Comparison of ENCODE assay signal across 1 cellular context in the genomic region with DNA sequence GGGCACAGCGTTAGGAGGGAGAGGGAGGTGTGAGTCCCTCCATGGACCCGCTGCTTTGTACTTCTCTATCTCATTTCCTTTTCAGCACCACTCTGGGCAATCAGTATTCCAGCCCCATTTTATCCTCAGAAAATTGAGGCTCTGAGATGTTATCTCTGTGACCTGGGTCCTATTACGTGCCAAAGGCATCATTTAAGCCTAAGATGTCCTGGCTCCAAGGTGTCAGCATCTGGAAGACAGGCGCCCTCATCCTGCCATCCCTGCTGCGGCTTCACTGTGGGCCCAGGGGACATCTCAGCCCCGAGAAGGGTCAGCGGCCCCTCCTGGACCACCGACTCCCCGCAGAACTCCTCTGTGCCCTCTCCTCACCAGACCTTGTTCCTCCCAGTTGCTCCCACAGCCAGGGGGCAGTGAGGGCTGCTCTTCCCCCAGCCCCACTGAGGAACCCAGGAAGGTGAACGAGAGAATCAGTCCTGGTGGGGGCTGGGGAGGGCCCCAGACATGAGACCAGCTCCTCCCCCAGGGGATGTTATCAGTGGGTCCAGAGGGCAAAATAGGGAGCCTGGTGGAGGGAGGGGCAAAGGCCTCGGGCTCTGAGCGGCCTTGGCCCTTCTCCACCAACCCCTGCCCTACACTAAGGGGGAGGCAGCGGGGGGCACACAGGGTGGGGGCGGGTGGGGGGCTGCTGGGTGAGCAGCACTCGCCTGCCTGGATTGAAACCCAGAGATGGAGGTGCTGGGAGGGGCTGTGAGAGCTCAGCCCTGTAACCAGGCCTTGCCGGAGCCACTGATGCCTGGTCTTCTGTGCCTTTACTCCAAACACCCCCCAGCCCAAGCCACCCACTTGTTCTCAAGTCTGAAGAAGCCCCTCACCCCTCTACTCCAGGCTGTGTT.
TF ChIP-seq lines count a peak whose summit lies in the region.

No MANE protein-coding gene starts in this region.

TF ChIP-seq in HepG2, 621 proteins besides CTCF, POLR2A, EP300 and RAD21 (continued from another document and continues in another):
- TF ChIP-seq, protein P1, sequence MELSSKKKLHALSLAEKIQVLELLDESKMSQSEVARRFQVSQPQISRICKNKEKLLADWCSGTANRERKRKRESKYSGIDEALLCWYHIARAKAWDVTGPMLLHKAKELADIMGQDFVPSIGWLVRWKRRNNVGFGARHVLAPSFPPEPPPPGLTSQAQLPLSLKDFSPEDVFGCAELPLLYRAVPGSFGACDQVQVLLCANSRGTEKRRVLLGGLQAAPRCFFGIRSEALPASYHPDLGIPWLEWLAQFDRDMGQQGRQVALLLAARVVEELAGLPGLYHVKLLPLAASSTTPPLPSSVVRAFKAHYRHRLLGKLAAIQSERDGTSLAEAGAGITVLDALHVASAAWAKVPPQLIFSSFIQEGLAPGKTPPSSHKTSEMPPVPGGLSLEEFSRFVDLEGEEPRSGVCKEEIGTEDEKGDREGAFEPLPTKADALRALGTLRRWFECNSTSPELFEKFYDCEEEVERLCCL (CRISPR knock-in tag; IDR thresholded peaks at IDR 0.05; ENCODE audit: borderline replicate concordance), result no peak
- TF ChIP-seq YY1 (IDR thresholded peaks at IDR 0.05; ENCODE audit: insufficient read depth, insufficient replicate concordance, low read depth, low read length) (peak; percentile 52), ZNF430 (CRISPR knock-in tag; IDR thresholded peaks at IDR 0.05) (peak; percentile 82), HOXA3 (CRISPR knock-in tag; IDR thresholded peaks at IDR 0.05) (peak; percentile 45; the same call in 1 of the 2 replicates), NFATC3 (CRISPR knock-in tag; IDR thresholded peaks at IDR 0.05) (no peak), ZEB1 (IDR thresholded peaks at IDR 0.05; ENCODE audit: insufficient replicate concordance, low read depth) (no peak), ZNF331 (CRISPR knock-in tag; IDR thresholded peaks at IDR 0.05) (0 out of 2 replicates have a peak, but pooled peaks have one; percentile 62), KLF9 (CRISPR knock-in tag; IDR thresholded peaks at IDR 0.05; ENCODE audit: low read depth) (no peak), TBX3 (IDR thresholded peaks at IDR 0.05; ENCODE audit: borderline replicate concordance) (peak; percentile 34; the same call in 1 of the 2 replicates), ATF1 (CRISPR knock-in tag; IDR thresholded peaks at IDR 0.05) (0 out of 2 replicates have a peak, but pooled peaks have one; percentile 24), CHD2 (IDR thresholded peaks at IDR 0.05; ENCODE audit: low read depth, low read length) (peak; percentile 56; the same call in 1 of the 2 replicates), PITX1 (CRISPR knock-in tag; IDR thresholded peaks at IDR 0.05) (peak; percentile 88; the same call in 1 of the 2 replicates), ZNF17 (CRISPR knock-in tag; IDR thresholded peaks at IDR 0.05) (no peak), ZSCAN21 (CRISPR knock-in tag; IDR thresholded peaks at IDR 0.05; ENCODE audit: borderline replicate concordance) (peak; percentile 89; the same call in 1 of the 2 replicates), RFX3 (CRISPR knock-in tag; IDR thresholded peaks at IDR 0.05) (no peak), NCOA1 (CRISPR knock-in tag; IDR thresholded peaks at IDR 0.05) (no peak), ZSCAN29 (CRISPR knock-in tag; conservative IDR thresholded peaks at IDR 0.05) (no peak), RXRA (CRISPR knock-in tag; IDR thresholded peaks at IDR 0.05) (peak; percentile 89), GATA4 (IDR thresholded peaks at IDR 0.05; ENCODE audit: borderline replicate concordance, low read depth) (peak; percentile 91), ETV5 (CRISPR knock-in tag; IDR thresholded peaks at IDR 0.05; ENCODE audit: borderline replicate concordance) (peak; percentile 80), MTF2 (CRISPR knock-in tag; IDR thresholded peaks at IDR 0.05; ENCODE audit: borderline replicate concordance) (no peak), GTF3A (CRISPR knock-in tag; conservative IDR thresholded peaks at IDR 0.05) (no peak), CENPT (CRISPR knock-in tag; IDR thresholded peaks at IDR 0.05; ENCODE audit: low read depth) (no peak), TEAD2 (CRISPR knock-in tag; IDR thresholded peaks at IDR 0.05) (no peak), AKAP8 (CRISPR knock-in tag; IDR thresholded peaks at IDR 0.05) (peak; percentile 21; the same call in 1 of the 2 replicates), ZNF350 (CRISPR knock-in tag; IDR thresholded peaks at IDR 0.05; ENCODE audit: borderline replicate concordance, low read depth) (peak; percentile 19)
- TF ChIP-seq, protein P2, sequence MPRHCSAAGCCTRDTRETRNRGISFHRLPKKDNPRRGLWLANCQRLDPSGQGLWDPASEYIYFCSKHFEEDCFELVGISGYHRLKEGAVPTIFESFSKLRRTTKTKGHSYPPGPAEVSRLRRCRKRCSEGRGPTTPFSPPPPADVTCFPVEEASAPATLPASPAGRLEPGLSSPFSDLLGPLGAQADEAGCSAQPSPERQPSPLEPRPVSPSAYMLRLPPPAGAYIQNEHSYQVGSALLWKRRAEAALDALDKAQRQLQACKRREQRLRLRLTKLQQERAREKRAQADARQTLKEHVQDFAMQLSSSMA (CRISPR knock-in tag; IDR thresholded peaks at IDR 0.05), result 0 out of 2 replicates have a peak, but pooled peaks have one; percentile 57
- TF ChIP-seq, protein P3, sequence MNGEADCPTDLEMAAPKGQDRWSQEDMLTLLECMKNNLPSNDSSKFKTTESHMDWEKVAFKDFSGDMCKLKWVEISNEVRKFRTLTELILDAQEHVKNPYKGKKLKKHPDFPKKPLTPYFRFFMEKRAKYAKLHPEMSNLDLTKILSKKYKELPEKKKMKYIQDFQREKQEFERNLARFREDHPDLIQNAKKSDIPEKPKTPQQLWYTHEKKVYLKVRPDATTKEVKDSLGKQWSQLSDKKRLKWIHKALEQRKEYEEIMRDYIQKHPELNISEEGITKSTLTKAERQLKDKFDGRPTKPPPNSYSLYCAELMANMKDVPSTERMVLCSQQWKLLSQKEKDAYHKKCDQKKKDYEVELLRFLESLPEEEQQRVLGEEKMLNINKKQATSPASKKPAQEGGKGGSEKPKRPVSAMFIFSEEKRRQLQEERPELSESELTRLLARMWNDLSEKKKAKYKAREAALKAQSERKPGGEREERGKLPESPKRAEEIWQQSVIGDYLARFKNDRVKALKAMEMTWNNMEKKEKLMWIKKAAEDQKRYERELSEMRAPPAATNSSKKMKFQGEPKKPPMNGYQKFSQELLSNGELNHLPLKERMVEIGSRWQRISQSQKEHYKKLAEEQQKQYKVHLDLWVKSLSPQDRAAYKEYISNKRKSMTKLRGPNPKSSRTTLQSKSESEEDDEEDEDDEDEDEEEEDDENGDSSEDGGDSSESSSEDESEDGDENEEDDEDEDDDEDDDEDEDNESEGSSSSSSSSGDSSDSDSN (CRISPR knock-in tag; IDR thresholded peaks at IDR 0.05), result no peak
- TF ChIP-seq, protein P4, sequence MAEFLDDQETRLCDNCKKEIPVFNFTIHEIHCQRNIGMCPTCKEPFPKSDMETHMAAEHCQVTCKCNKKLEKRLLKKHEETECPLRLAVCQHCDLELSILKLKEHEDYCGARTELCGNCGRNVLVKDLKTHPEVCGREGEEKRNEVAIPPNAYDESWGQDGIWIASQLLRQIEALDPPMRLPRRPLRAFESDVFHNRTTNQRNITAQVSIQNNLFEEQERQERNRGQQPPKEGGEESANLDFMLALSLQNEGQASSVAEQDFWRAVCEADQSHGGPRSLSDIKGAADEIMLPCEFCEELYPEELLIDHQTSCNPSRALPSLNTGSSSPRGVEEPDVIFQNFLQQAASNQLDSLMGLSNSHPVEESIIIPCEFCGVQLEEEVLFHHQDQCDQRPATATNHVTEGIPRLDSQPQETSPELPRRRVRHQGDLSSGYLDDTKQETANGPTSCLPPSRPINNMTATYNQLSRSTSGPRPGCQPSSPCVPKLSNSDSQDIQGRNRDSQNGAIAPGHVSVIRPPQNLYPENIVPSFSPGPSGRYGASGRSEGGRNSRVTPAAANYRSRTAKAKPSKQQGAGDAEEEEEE (CRISPR knock-in tag; IDR thresholded peaks at IDR 0.05; ENCODE audit: borderline replicate concordance), result no peak
- TF ChIP-seq, protein P5, sequence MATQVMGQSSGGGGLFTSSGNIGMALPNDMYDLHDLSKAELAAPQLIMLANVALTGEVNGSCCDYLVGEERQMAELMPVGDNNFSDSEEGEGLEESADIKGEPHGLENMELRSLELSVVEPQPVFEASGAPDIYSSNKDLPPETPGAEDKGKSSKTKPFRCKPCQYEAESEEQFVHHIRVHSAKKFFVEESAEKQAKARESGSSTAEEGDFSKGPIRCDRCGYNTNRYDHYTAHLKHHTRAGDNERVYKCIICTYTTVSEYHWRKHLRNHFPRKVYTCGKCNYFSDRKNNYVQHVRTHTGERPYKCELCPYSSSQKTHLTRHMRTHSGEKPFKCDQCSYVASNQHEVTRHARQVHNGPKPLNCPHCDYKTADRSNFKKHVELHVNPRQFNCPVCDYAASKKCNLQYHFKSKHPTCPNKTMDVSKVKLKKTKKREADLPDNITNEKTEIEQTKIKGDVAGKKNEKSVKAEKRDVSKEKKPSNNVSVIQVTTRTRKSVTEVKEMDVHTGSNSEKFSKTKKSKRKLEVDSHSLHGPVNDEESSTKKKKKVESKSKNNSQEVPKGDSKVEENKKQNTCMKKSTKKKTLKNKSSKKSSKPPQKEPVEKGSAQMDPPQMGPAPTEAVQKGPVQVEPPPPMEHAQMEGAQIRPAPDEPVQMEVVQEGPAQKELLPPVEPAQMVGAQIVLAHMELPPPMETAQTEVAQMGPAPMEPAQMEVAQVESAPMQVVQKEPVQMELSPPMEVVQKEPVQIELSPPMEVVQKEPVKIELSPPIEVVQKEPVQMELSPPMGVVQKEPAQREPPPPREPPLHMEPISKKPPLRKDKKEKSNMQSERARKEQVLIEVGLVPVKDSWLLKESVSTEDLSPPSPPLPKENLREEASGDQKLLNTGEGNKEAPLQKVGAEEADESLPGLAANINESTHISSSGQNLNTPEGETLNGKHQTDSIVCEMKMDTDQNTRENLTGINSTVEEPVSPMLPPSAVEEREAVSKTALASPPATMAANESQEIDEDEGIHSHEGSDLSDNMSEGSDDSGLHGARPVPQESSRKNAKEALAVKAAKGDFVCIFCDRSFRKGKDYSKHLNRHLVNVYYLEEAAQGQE (IDR thresholded peaks at IDR 0.05; ENCODE audit: borderline replicate concordance in 1 of 2, low read depth in 1 of 2, low read length in 2 of 2), result 0 out of 4 replicates have a peak, but pooled peaks of 1 of the 2 experiments have one; percentile 51
- TF ChIP-seq, protein P6, sequence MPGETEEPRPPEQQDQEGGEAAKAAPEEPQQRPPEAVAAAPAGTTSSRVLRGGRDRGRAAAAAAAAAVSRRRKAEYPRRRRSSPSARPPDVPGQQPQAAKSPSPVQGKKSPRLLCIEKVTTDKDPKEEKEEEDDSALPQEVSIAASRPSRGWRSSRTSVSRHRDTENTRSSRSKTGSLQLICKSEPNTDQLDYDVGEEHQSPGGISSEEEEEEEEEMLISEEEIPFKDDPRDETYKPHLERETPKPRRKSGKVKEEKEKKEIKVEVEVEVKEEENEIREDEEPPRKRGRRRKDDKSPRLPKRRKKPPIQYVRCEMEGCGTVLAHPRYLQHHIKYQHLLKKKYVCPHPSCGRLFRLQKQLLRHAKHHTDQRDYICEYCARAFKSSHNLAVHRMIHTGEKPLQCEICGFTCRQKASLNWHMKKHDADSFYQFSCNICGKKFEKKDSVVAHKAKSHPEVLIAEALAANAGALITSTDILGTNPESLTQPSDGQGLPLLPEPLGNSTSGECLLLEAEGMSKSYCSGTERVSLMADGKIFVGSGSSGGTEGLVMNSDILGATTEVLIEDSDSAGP (CRISPR knock-in tag; IDR thresholded peaks at IDR 0.05; ENCODE audit: borderline replicate concordance), result peak; percentile 74
- TF ChIP-seq, protein P7, sequence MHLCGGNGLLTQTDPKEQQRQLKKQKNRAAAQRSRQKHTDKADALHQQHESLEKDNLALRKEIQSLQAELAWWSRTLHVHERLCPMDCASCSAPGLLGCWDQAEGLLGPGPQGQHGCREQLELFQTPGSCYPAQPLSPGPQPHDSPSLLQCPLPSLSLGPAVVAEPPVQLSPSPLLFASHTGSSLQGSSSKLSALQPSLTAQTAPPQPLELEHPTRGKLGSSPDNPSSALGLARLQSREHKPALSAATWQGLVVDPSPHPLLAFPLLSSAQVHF (CRISPR knock-in tag; IDR thresholded peaks at IDR 0.05), result no peak
- TF ChIP-seq, protein P8, sequence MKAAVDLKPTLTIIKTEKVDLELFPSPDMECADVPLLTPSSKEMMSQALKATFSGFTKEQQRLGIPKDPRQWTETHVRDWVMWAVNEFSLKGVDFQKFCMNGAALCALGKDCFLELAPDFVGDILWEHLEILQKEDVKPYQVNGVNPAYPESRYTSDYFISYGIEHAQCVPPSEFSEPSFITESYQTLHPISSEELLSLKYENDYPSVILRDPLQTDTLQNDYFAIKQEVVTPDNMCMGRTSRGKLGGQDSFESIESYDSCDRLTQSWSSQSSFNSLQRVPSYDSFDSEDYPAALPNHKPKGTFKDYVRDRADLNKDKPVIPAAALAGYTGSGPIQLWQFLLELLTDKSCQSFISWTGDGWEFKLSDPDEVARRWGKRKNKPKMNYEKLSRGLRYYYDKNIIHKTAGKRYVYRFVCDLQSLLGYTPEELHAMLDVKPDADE (CRISPR knock-in tag; IDR thresholded peaks at IDR 0.05), result no peak
- TF ChIP-seq, protein P9, sequence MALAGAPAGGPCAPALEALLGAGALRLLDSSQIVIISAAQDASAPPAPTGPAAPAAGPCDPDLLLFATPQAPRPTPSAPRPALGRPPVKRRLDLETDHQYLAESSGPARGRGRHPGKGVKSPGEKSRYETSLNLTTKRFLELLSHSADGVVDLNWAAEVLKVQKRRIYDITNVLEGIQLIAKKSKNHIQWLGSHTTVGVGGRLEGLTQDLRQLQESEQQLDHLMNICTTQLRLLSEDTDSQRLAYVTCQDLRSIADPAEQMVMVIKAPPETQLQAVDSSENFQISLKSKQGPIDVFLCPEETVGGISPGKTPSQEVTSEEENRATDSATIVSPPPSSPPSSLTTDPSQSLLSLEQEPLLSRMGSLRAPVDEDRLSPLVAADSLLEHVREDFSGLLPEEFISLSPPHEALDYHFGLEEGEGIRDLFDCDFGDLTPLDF (CRISPR knock-in tag; IDR thresholded peaks at IDR 0.05), result no peak
- TF ChIP-seq, protein P10, sequence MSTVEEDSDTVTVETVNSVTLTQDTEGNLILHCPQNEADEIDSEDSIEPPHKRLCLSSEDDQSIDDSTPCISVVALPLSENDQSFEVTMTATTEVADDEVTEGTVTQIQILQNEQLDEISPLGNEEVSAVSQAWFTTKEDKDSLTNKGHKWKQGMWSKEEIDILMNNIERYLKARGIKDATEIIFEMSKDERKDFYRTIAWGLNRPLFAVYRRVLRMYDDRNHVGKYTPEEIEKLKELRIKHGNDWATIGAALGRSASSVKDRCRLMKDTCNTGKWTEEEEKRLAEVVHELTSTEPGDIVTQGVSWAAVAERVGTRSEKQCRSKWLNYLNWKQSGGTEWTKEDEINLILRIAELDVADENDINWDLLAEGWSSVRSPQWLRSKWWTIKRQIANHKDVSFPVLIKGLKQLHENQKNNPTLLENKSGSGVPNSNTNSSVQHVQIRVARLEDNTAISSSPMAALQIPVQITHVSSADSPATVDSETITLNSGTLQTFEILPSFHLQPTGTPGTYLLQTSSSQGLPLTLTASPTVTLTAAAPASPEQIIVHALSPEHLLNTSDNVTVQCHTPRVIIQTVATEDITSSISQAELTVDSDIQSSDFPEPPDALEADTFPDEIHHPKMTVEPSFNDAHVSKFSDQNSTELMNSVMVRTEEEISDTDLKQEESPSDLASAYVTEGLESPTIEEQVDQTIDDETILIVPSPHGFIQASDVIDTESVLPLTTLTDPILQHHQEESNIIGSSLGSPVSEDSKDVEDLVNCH (CRISPR knock-in tag; IDR thresholded peaks at IDR 0.05), result no peak
